Comparison of ENCODE assay signal across 1 cellular context in the genomic region with DNA sequence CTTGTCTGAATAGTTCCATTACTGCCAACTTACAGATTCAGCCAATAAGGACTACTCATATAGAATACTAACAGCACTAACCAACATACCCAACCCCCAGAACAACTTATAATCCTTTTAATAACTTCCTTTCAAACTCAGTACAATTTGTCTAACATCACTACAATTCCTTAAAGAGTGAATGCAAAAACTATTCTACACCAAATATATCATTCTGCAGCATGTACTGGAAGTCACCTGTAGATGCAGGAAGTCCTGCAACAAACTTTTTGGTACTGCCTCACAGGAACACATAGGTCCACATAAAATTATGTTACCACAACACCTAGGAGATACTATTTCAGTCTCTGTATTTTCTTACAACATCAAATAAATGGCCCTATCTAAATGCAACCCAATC.
TF ChIP-seq lines count a peak whose summit lies in the region.

No MANE protein-coding gene starts in this region.

TF ChIP-seq in GM12878, 131 proteins besides CTCF, POLR2A, EP300 and RAD21 (continued from another document):
- TF ChIP-seq ZBTB40 (IDR thresholded peaks at IDR 0.05; ENCODE audit: borderline replicate concordance) (no peak), HDAC2 (IDR thresholded peaks at IDR 0.05) (no peak), PML (IDR thresholded peaks at IDR 0.05; ENCODE audit: low read length) (no peak), MXI1 (IDR thresholded peaks at IDR 0.05; ENCODE audit: low read depth, low read length) (no peak), EZH2 (IDR thresholded peaks at IDR 0.05; ENCODE audit: borderline replicate concordance, control insufficient read depth, low read depth, low read length) (no peak), CBFB (IDR thresholded peaks at IDR 0.05; ENCODE audit: low read depth) (no peak), BHLHE40 (IDR thresholded peaks at IDR 0.05; ENCODE audit: borderline replicate concordance in 1 of 2, low read depth in 2 of 2, low read length in 1 of 2) (no peak), ASH2L (IDR thresholded peaks at IDR 0.05; ENCODE audit: borderline replicate concordance, low read depth) (no peak)
